ENCODE assay signal across 1 cellular context in genomic region chr5:131541766-131542165, GRCh38.
TF ChIP-seq lines count a peak whose summit lies in the region.

No MANE protein-coding gene starts in this region.

TF ChIP-seq in IMR-90, 13 proteins besides CTCF, POLR2A, EP300 and RAD21:
- no peak for TF ChIP-seq ELK1 (IDR thresholded peaks at IDR 0.05; ENCODE audit: borderline replicate concordance, low read depth, low read length)
- no peak for TF ChIP-seq MAFK (IDR thresholded peaks at IDR 0.05; ENCODE audit: low read depth, low read length)
- TF ChIP-seq RCOR1 (IDR thresholded peaks at IDR 0.05; ENCODE audit: insufficient replicate concordance, low read length) = no peak
- TF ChIP-seq NFE2L2 (IDR thresholded peaks at IDR 0.05; ENCODE audit: low read depth, low read length) = no peak
- no peak for TF ChIP-seq BHLHE40 (IDR thresholded peaks at IDR 0.05; ENCODE audit: low read depth, low read length)
- no peak for TF ChIP-seq CHD1 (IDR thresholded peaks at IDR 0.05; ENCODE audit: low read depth, low read length)
- no peak for TF ChIP-seq MAZ (IDR thresholded peaks at IDR 0.05; ENCODE audit: borderline replicate concordance, low read depth, low read length)
- no peak; the same call in 1 of the 2 replicates for TF ChIP-seq FOS (IDR thresholded peaks at IDR 0.05; ENCODE audit: low read depth, low read length)
- TF ChIP-seq MXI1 (IDR thresholded peaks at IDR 0.05; ENCODE audit: borderline replicate concordance, low read depth, low read length) = no peak
- no peak for TF ChIP-seq USF2 (IDR thresholded peaks at IDR 0.05; ENCODE audit: low read depth, low read length)
- no peak for TF ChIP-seq CEBPB (IDR thresholded peaks at IDR 0.05; ENCODE audit: low read depth, low read length)
- TF ChIP-seq RFX5 (IDR thresholded peaks at IDR 0.05; ENCODE audit: low read depth, low read length) = no peak
- no peak for TF ChIP-seq SMC3 (IDR thresholded peaks at IDR 0.05; ENCODE audit: low read depth, low read length)
